In the genomic region with DNA sequence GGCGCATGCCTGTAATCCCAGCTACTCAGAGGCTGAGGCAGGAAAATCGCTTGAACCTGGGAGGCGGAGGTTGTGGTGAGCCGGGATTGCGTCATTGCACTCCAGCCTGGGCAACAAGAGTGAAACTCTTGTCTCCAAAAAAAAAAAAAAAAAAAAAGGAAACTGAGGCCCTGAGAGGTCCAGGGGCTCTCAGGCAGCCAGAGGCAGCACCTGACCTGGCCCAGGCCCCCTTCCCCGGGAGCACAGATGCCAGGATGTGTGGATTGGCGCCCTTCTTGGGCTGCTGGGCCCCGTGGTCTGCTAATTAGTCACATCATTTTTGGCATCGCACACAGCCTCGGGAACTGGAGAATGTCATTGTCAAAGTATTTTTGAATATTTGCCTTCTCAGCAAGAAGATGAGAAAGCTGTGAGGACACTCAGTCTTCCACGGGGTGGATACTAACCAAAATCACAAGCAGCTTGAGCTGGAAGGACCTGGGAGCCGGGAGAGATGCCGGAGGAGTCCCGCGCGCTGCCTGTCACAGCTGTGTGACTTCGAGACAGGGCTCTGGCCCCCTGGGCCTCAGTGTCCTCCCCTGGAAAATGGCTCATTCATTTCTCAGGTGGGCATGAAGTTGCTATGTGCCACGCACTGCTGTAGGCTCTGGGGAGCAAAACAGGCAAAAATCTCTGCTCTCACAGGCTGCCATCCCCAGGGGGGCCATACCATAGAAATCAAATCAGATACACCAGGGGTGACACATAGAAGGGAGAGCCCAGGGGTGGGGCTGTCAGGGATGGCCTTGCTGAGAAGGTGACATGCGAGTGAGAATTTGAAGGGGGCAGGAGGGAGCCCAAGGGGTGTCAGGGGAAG, we compare ENCODE assay signal across 13 cellular contexts. TPM values are rescaled to one million over a fixed set of nuclear protein-coding genes. Genes with fewer than 3 reads are reported as not detected.
DNase-seq lines count a peak whose midpoint lies in the region; ATAC-seq, FAIRE-seq and TF ChIP-seq lines count a peak whose summit lies in the region.
"Had no signal": no experiment of that assay in that cellular context is flagged by ENCODE, and none has a peak within 500 bp of the region (broad histone marks: within the 10 kb centered on the region; RNA-seq: fewer than 3 reads in every experiment).

No MANE protein-coding gene starts in this region.

- no peaks in the 10 kb centered on the region for H3K9me3 ChIP-seq in BLaER1 treated with 17β-estradiol and CSF1 and Interleukin-3, amounts not matched to agents 10 nM and 100 nM (replicated peaks in 1 of 11)
- H3K9me3 ChIP-seq in PC-9 (ENCODE audit: insufficient read depth, low read depth) = no peaks in the 10 kb centered on the region
- H3K9me3 ChIP-seq in neuronal stem cell (replicated peaks in 1 of 2; ENCODE audit: control insufficient read depth in 2 of 2, insufficient read depth in 1 of 2, low read depth in 1 of 2, low read length in 2 of 2) = no peaks in the 10 kb centered on the region
- H3K9me3 ChIP-seq in vagina = no peaks in the 10 kb centered on the region
- H3K9me3 ChIP-seq: thyroid gland had no signal

- H2BK120ac ChIP-seq in neuronal stem cell (ENCODE audit: low read depth, low read length) = peak overlapping the region; percentile 35

- TF ChIP-seq CTCF in PC-9 (conservative IDR thresholded peaks at IDR 0.05) (no peak), vagina (IDR thresholded peaks at IDR 0.05) (no peak)

- no peak overlapping the region for H2AFZ ChIP-seq in PC-9
- H2AFZ ChIP-seq in neuronal stem cell (ENCODE audit: low read length) = peak overlapping the region; percentile 28

- H4K20me1 ChIP-seq in BLaER1 treated with 17β-estradiol and CSF1 and Interleukin-3, amounts not matched to agents 10 nM and 100 nM = no peaks in the 10 kb centered on the region
- H4K20me1 ChIP-seq in PC-9 (ENCODE audit: insufficient read depth) = no peaks in the 10 kb centered on the region

- FAIRE-seq in HTR-8/SVneo (lab: Jason Lieb, UNC) = no peak

- no CpG with 5 or more reads among the region's 19 CpGs for WGBS in neuronal stem cell (ENCODE audit: extremely low coverage in 2 of 2, insufficient read length in 2 of 2, insufficient replicate concordance in 1 of 2), 2 donors

- H4K91ac ChIP-seq in neuronal stem cell (ENCODE audit: low read depth, low read length, poor library complexity) = no peak overlapping the region

- POLR2A ChIA-PET in PC-9 (lab: Charles Lee; ENCODE audit: unreplicated experiment) = interaction anchor here (0.6 to 0.7 kb wide), 6 partner anchors 14 to 1189 kb away, joined by 3 to 20 read pairs (median 6); no protein-coding TSS in a partner anchor

- no peak overlapping the region for H2BK15ac ChIP-seq in neuronal stem cell (ENCODE audit: low read length)

- H3K27me3 ChIP-seq in BLaER1 treated with 17β-estradiol and CSF1 and Interleukin-3, amounts not matched to agents 10 nM and 100 nM = no peaks in the 10 kb centered on the region
- H3K27me3 ChIP-seq in PC-9 (ENCODE audit: insufficient read depth, low read depth) (no peaks in the 10 kb centered on the region), neuronal stem cell (ENCODE audit: control insufficient read depth in 3 of 3, insufficient read depth in 3 of 3, low read depth in 1 of 3, low read length in 3 of 3) (peaks cover 0 to 2% (median 0%) of the 10 kb centered on the region in 3 experiments), vagina (no peaks in the 10 kb centered on the region)
- H3K27me3 ChIP-seq: thyroid gland had no signal

- peak overlapping the region; percentile 41 for H2AK5ac ChIP-seq in neuronal stem cell (ENCODE audit: low read depth, low read length)

- peak overlapping the region in 9 of 11 experiments; percentile 31 to 65 (median 52); a peak in 17 of 22 replicates for H3K27ac ChIP-seq in BLaER1 treated with 17β-estradiol and CSF1 and Interleukin-3, amounts not matched to agents 10 nM and 100 nM
- H3K27ac ChIP-seq in PC-9 (peak overlapping the region; percentile 51), neuronal stem cell (replicated peaks; ENCODE audit: low read length) (no peak overlapping the region), vagina (no peak overlapping the region)
- H3K27ac ChIP-seq: thyroid gland had no signal

- no peak overlapping the region for H2BK12ac ChIP-seq in neuronal stem cell (ENCODE audit: low read length)

- H3F3A ChIP-seq in PC-9 (ENCODE audit: insufficient read depth, low read depth) = peaks cover 27% of the 10 kb centered on the region

- no peaks in the 10 kb centered on the region for H3K79me1 ChIP-seq in neuronal stem cell (ENCODE audit: low read depth, low read length)

- intact Hi-C loops in PC-9 (cut with micrococcal nuclease; ENCODE audit: unreplicated experiment) = no loop called here
- intact Hi-C loops in vagina (cut with DNase I) = no loop called here

- H3K23ac ChIP-seq in neuronal stem cell (ENCODE audit: low read depth, low read length, poor library complexity) = no peak overlapping the region

- H3K9me2 ChIP-seq in PC-9 (ENCODE audit: insufficient read depth) = no peaks in the 10 kb centered on the region

- H3K79me2 ChIP-seq in PC-9 (ENCODE audit: low read depth) = no peaks in the 10 kb centered on the region

- no TSS peak for BruUV-seq in PC-9 (replicated peaks; lab: Mats Ljungman, UMichigan)

- peak overlapping the region in 3 of 10 experiments; percentile 9 to 29 (median 14); a peak in 3 of 20 replicates for H3K4me3 ChIP-seq in BLaER1 treated with 17β-estradiol and CSF1 and Interleukin-3, amounts not matched to agents 10 nM and 100 nM
- H3K4me3 ChIP-seq in PC-9 (no peak overlapping the region), neuronal stem cell (ENCODE audit: low read length in 2 of 2) (no peak overlapping the region), vagina (no peak overlapping the region)
- H3K4me3 ChIP-seq: thyroid gland had no signal

- H3K4ac ChIP-seq in neuronal stem cell (ENCODE audit: low read length) = no peak overlapping the region

- H2BK5ac ChIP-seq in neuronal stem cell (ENCODE audit: low read length) = no peak overlapping the region

- no peak overlapping the region for H3K14ac ChIP-seq in neuronal stem cell (ENCODE audit: low read length)

- H3K36me3 ChIP-seq in BLaER1 treated with 17β-estradiol and CSF1 and Interleukin-3, amounts not matched to agents 10 nM and 100 nM = no peaks in the 10 kb centered on the region
- H3K36me3 ChIP-seq in PC-9 (ENCODE audit: low read depth) = no peaks in the 10 kb centered on the region
- no peaks in the 10 kb centered on the region for H3K36me3 ChIP-seq in neuronal stem cell (replicated peaks in 1 of 2; ENCODE audit: control insufficient read depth in 2 of 2, insufficient read depth in 2 of 2, low read length in 2 of 2)
- no peaks in the 10 kb centered on the region for H3K36me3 ChIP-seq in vagina
- H3K36me3 ChIP-seq: thyroid gland had no signal

- H3K9ac ChIP-seq in BLaER1 treated with 17β-estradiol and CSF1 and Interleukin-3, amounts not matched to agents 10 nM and 100 nM = peak overlapping the region in 10 of 11 experiments; percentile 3 to 64 (median 44); a peak in 16 of 22 replicates
- no peak overlapping the region for H3K9ac ChIP-seq in neuronal stem cell (ENCODE audit: low read depth, low read length, poor library complexity)

- ATAC-seq in esophagus mucosa (peak; percentile 52), HG03520 (IDR thresholded peaks at IDR 0.05; ENCODE audit: unreplicated experiment) (no peak), HG02588 (IDR thresholded peaks at IDR 0.05; ENCODE audit: unreplicated experiment) (no peak)
- ATAC-seq: natural killer cell had no signal

- H3K4me2 ChIP-seq in BLaER1 treated with 17β-estradiol and CSF1 and Interleukin-3, amounts not matched to agents 10 nM and 100 nM = peak overlapping the region; percentile 68 to 93 (median 84)
- H3K4me2 ChIP-seq in PC-9 (peak overlapping the region; percentile 52), neuronal stem cell (ENCODE audit: insufficient read depth, low read length, poor library complexity, severe bottlenecking) (no peak overlapping the region)

- H3K18ac ChIP-seq in neuronal stem cell (ENCODE audit: low read length) = peak overlapping the region; percentile 1

- CTCF ChIA-PET in PC-9 (lab: Charles Lee) = interaction anchor here (0.7 to 1.1 kb wide), 2 partner anchors 11 to 40 kb away, joined by 6 to 9 read pairs; no protein-coding TSS in a partner anchor

- H3K4me1 ChIP-seq in BLaER1 treated with 17β-estradiol and CSF1 and Interleukin-3, amounts not matched to agents 10 nM and 100 nM = peaks cover 25 to 70% (median 58%) of the 10 kb centered on the region in 10 experiments
- H3K4me1 ChIP-seq in PC-9 (replicated peaks; ENCODE audit: insufficient read depth) (peaks cover 21% of the 10 kb centered on the region), neuronal stem cell (ENCODE audit: control insufficient read depth in 2 of 2, insufficient read depth in 1 of 2, low read depth in 1 of 2, low read length in 2 of 2) (peaks cover 3 to 7% of the 10 kb centered on the region in 2 donors), vagina (no peaks in the 10 kb centered on the region)
- H3K4me1 ChIP-seq: thyroid gland had no signal

- DNase-seq in PC-9 = peak; percentile 70 to 77
- DNase-seq in neuronal stem cell (ENCODE audit: low spot score) = no peak
- no peak for DNase-seq in HTR-8/SVneo (ENCODE audit: insufficient read length, low spot score)
- no peak for DNase-seq in vagina (ENCODE audit: extremely low spot score in 2 of 2)
- DNase-seq: activated gamma-delta T cell treated with Interleukin-2 at 50 U/mL for 16 hours; natural killer cell; NCI-H748 treated with DMSO at 0.1 percent for 48 hours; stimulated activated CD4-positive, alpha-beta T cell treated with anti-CD3 and anti-CD28 coated beads, Interleukin-2, amount 100 ng/mL, for 48 hours had no signal

- TF ChIP-seq POLR2A in vagina (IDR thresholded peaks at IDR 0.05) = no peak

- H4K8ac ChIP-seq in neuronal stem cell (ENCODE audit: low read depth, low read length) = peak overlapping the region; percentile 58

RNA-seq across cellular contexts. Expression of a gene that starts 12.5 kb away (rescaled TPM):
- total RNA-seq in PC-9 (2021) = 54.2 and 67.2 TPM in 2 replicates
- 52.8 TPM for total RNA-seq in esophagus mucosa
- 17.2 TPM for polyA plus RNA-seq in neuronal stem cell (2013, experiment 1 of 2)
- 18.0 TPM for polyA plus RNA-seq in neuronal stem cell (2013, experiment 2 of 2)
- 24.3 TPM for total RNA-seq in vagina

Comparison
In these comparisons a context has a peak if more than half of its experiments do, and no peak if none do; other contexts are left out.
1. H3K27ac ChIP-seq: peak in BLaER1 treated with 17β-estradiol and CSF1 and Interleukin-3, amounts not matched to agents 10 nM and 100 nM (9 of 11) and PC-9 (single experiment); none in neuronal stem cell (single experiment) and vagina (single experiment).
2. DNase-seq: peak in PC-9 (2 of 2); none in neuronal stem cell (single experiment), HTR-8/SVneo (single experiment) and vagina (0 of 2).